Comparison of ENCODE assay signal across 8 cellular contexts in genomic region chr21:37074195-37074510, GRCh38. TPM values are rescaled to one million over a fixed set of nuclear protein-coding genes. Genes with fewer than 3 reads are reported as not detected.
DNase-seq lines count a peak whose midpoint lies in the region; ATAC-seq and TF ChIP-seq lines count a peak whose summit lies in the region.

No MANE protein-coding gene starts in this region.

- H3K27me3 ChIP-seq in prostate gland (replicated peaks; ENCODE audit: insufficient read depth): no peaks in the 10 kb centered on the region

- intact Hi-C loops in prostate gland (cut with DNase I): loop anchor here (5.0 kb wide), 1 partner anchor 293 kb away; the partner anchor contains the start of gene DYRK1A

- DNase-seq in activated naive CD4-positive, alpha-beta T cell treated with anti-CD3 and anti-CD28 coated beads, Interleukin-2, amount 10 ng/mL, durations not matched to agents 7 days and 5 days: no peak
- no peak for DNase-seq in activated naive CD4-positive, alpha-beta T cell treated with anti-CD3 and anti-CD28 coated beads, Interleukin-2, amount 50 U/mL, for 16 hours
- DNase-seq in SK-MEL-5 (ENCODE audit: low read depth, low spot score): peak; percentile 7
- DNase-seq in fibroblast of villous mesenchyme (ENCODE audit: low read depth): no peak
- DNase-seq in prostate gland (ENCODE audit: low spot score): no peak
- DNase-seq in A172 (ENCODE audit: low spot score): no peak

- H3K4me1 Mint-ChIP-seq in activated naive CD4-positive, alpha-beta T cell treated with anti-CD3 and anti-CD28 coated beads, Interleukin-2, amount 10 ng/mL, durations not matched to agents 7 days and 5 days: peaks cover 38% of the 10 kb centered on the region

- WGBS in prostate gland: under 1% methylated on average over 14 of the region's 14 CpGs

- ATAC-seq in GM18519 (IDR thresholded peaks at IDR 0.05; ENCODE audit: low FRiP score, unreplicated experiment) (no peak), GM21515 (IDR thresholded peaks at IDR 0.05; ENCODE audit: unreplicated experiment) (no peak)

- CTCF ChIA-PET in activated naive CD4-positive, alpha-beta T cell treated with anti-CD3 and anti-CD28 coated beads, Interleukin-2, amount 10 ng/mL, durations not matched to agents 7 days and 5 days (lab: Charles Lee): no interaction called here

- H3K4me3 ChIP-seq in fibroblast of villous mesenchyme (ENCODE audit: low read depth, low read length): peak overlapping the region; percentile 95
- H3K4me3 ChIP-seq in prostate gland: peak overlapping the region; percentile 87 to 96

- no peaks in the 10 kb centered on the region for H3K36me3 ChIP-seq in prostate gland

- in situ Hi-C loops in SK-MEL-5 (cut with HindIII; ENCODE audit: low pct_unique_long_range_greater_than_20kb, low sequenced_read_pairs): no loop called here

- no peaks in the 10 kb centered on the region for H3K9me3 ChIP-seq in prostate gland

- peaks cover 16% of the 10 kb centered on the region for H3K36me3 Mint-ChIP-seq in activated naive CD4-positive, alpha-beta T cell treated with anti-CD3 and anti-CD28 coated beads, Interleukin-2, amount 10 ng/mL, durations not matched to agents 7 days and 5 days

- peaks cover 7% of the 10 kb centered on the region for H3K27me3 Mint-ChIP-seq in activated naive CD4-positive, alpha-beta T cell treated with anti-CD3 and anti-CD28 coated beads, Interleukin-2, amount 10 ng/mL, durations not matched to agents 7 days and 5 days

- no peak for TF ChIP-seq POLR2A in prostate gland (IDR thresholded peaks at IDR 0.05)

- H3K27ac Mint-ChIP-seq in activated naive CD4-positive, alpha-beta T cell treated with anti-CD3 and anti-CD28 coated beads, Interleukin-2, amount 10 ng/mL, durations not matched to agents 7 days and 5 days: peak overlapping the region; percentile 96

- H3K9me3 Mint-ChIP-seq in activated naive CD4-positive, alpha-beta T cell treated with anti-CD3 and anti-CD28 coated beads, Interleukin-2, amount 10 ng/mL, durations not matched to agents 7 days and 5 days: peaks cover 1% of the 10 kb centered on the region

- peak overlapping the region; percentile 97 for H3K4me3 Mint-ChIP-seq in activated naive CD4-positive, alpha-beta T cell treated with anti-CD3 and anti-CD28 coated beads, Interleukin-2, amount 10 ng/mL, durations not matched to agents 7 days and 5 days

- TF ChIP-seq CTCF in fibroblast of villous mesenchyme (IDR thresholded peaks at IDR 0.05; ENCODE audit: insufficient read depth, low read depth, low read length) (no peak), prostate gland (IDR thresholded peaks at IDR 0.05) (no peak)

- H3K4me1 ChIP-seq in prostate gland (replicated peaks): peaks cover 6% of the 10 kb centered on the region

- peak overlapping the region; percentile 96 to 99 for H3K27ac ChIP-seq in prostate gland

RNA-seq across cellular contexts. Expression of gene TTC3, which starts 1.1 kb away (rescaled TPM):
- total RNA-seq in SK-MEL-5 (2014; rRNA removed; shearing (Covaris generic)): 93.4 and 99.9 TPM in 2 replicates
- 49.7 and 78.2 TPM in 2 replicates for polyA plus RNA-seq in SK-MEL-5 (2015; cell fraction: cytosol; rRNA removed)
- 140 and 145 TPM in 2 replicates for polyA plus RNA-seq in SK-MEL-5 (2015; cell fraction: nucleus; rRNA removed)
- 270 and 339 TPM in 2 replicates for total RNA-seq in fibroblast of villous mesenchyme
- 100 to 1,000 TPM; 169 to 201 TPM for total RNA-seq in prostate gland
- 127 and 147 TPM in 2 replicates for total RNA-seq in A172 (2014; rRNA removed; shearing (Covaris generic))

RNA-seq across cellular contexts. Expression of gene PIGP, which starts 1.3 kb away (rescaled TPM):
- total RNA-seq in SK-MEL-5 (2014; rRNA removed; shearing (Covaris generic)): 51.9 and 57.0 TPM in 2 replicates
- 33.2 and 46.2 TPM in 2 replicates for polyA plus RNA-seq in SK-MEL-5 (2015; cell fraction: cytosol; rRNA removed)
- polyA plus RNA-seq in SK-MEL-5 (2015; cell fraction: nucleus; rRNA removed): 47.5 and 56.4 TPM in 2 replicates
- 4.5 and 11.2 TPM in 2 replicates for total RNA-seq in fibroblast of villous mesenchyme
- 10 to 100 TPM; 18.0 to 54.5 TPM for total RNA-seq in prostate gland
- 22.3 and 28.6 TPM in 2 replicates for total RNA-seq in A172 (2014; rRNA removed; shearing (Covaris generic))
